Comparison of ENCODE assay signal across 8 cellular contexts in genomic region chr2:86562891-86563649, GRCh38. TPM values are rescaled to one million over a fixed set of nuclear protein-coding genes. Genes with fewer than 3 reads are reported as not detected.
A peak's percentile ranks its signal among the peaks of the same experiment; 100 is the strongest.
DNase-seq lines count a peak whose midpoint lies in the region; ATAC-seq and TF ChIP-seq lines count a peak whose summit lies in the region.

Gene CHMP3, minus strand, starts transcription at chr2:86563443. Its CDS starts 95 bp downstream, at chr2:86563348.

- no peaks in the 10 kb centered on the region for H3K9me2 ChIP-seq in SK-N-SH

- H3K4me3 ChIP-seq in SK-N-SH (ENCODE audit: low read depth in 2 of 2, low read length in 1 of 2) (peak within 1 kb of the TSS; percentile 75 to 92), suprapubic skin (peak within 1 kb of the TSS; percentile 92)

- TF ChIP-seq CTCF in SK-N-SH (IDR thresholded peaks at IDR 0.05) (no peak), suprapubic skin (IDR thresholded peaks at IDR 0.05) (no peak)

- peaks cover 0 to 14% of the 10 kb centered on the region in 2 experiments; a peak in 3 of 4 replicates for H3K4me1 ChIP-seq in SK-N-SH (ENCODE audit: control insufficient read depth in 1 of 2, insufficient read depth in 2 of 2, low read depth in 1 of 2, low read length in 1 of 2)
- peaks cover 36% of the 10 kb centered on the region for H3K4me1 ChIP-seq in suprapubic skin

- 1% methylated on average over 51 of the region's 60 CpGs for WGBS in SK-N-SH (ENCODE audit: low lambda C conversion rate)
- WGBS in suprapubic skin: under 1% methylated on average over 37 of the region's 60 CpGs

- H3K9ac ChIP-seq in SK-N-SH: peak within 1 kb of the TSS; percentile 97

- POLR2A ChIA-PET in SK-N-SH (lab: Yijun Ruan, JAX): interaction anchor here (1.4 kb wide), 1 partner anchor 60 kb away, joined by 3 read pairs; no protein-coding TSS in a partner anchor

- peaks cover 2 to 8% of the 10 kb centered on the region in 2 experiments for H3K36me3 ChIP-seq in SK-N-SH (replicated peaks in 1 of 2; ENCODE audit: control insufficient read depth in 1 of 2, insufficient read depth in 2 of 2, low read length in 1 of 2)
- H3K36me3 ChIP-seq in suprapubic skin: no peaks in the 10 kb centered on the region

- TF ChIP-seq EP300 in SK-N-SH (IDR thresholded peaks at IDR 0.05; ENCODE audit: borderline replicate concordance in 1 of 2, low read depth in 1 of 2, low read length in 1 of 2) (peak in 1 of 2 experiments; percentile 50; a peak in 1 of 4 replicates), suprapubic skin (IDR thresholded peaks at IDR 0.05) (no peak)

- H3K27ac ChIP-seq in SK-N-SH (ENCODE audit: low read depth in 2 of 2, low read length in 1 of 2): peak within 1 kb of the TSS; percentile 95 to 99
- peak within 1 kb of the TSS; percentile 100 for H3K27ac ChIP-seq in suprapubic skin

- H3K27me3 ChIP-seq in SK-N-SH (ENCODE audit: insufficient read depth) (no peaks in the 10 kb centered on the region), suprapubic skin (no peaks in the 10 kb centered on the region)

- H3K9me3 ChIP-seq in SK-N-SH: no peaks in the 10 kb centered on the region
- no peaks in the 10 kb centered on the region for H3K9me3 ChIP-seq in suprapubic skin

- H3K79me2 ChIP-seq in SK-N-SH (ENCODE audit: insufficient read depth): peaks cover 48% of the 10 kb centered on the region

- H3F3A ChIP-seq in SK-N-SH (replicated peaks; ENCODE audit: insufficient read depth): no peaks in the 10 kb centered on the region

- H4K20me1 ChIP-seq in SK-N-SH (ENCODE audit: insufficient read depth): no peaks in the 10 kb centered on the region

- peak; percentile 85 for ATAC-seq in HG02571 (IDR thresholded peaks at IDR 0.05; ENCODE audit: unreplicated experiment)

- H2AFZ ChIP-seq in SK-N-SH (ENCODE audit: low read depth): peak within 1 kb of the TSS; percentile 97

- no peak for TF ChIP-seq RAD21 in SK-N-SH (IDR thresholded peaks at IDR 0.05; ENCODE audit: low read length)

- CTCF ChIA-PET in SK-N-SH (lab: Yijun Ruan, JAX): interaction anchor here (0.9 to 1.3 kb wide), 2 partner anchors 59 to 246 kb away, joined by 3 to 5 read pairs; no protein-coding TSS in a partner anchor

- peak within 1 kb of the TSS; percentile 84 for H3K4me2 ChIP-seq in SK-N-SH

- TF ChIP-seq POLR2A in suprapubic skin (IDR thresholded peaks at IDR 0.05): peak in 1 of 2 donors; percentile 70

- peak; percentile 94 for DNase-seq in GM04504 (ENCODE audit: low read depth)
- DNase-seq in NCI-H1048 (lab: John Stamatoyannopoulos, UW): peak; percentile 93
- DNase-seq in SK-N-SH: peak; percentile 97
- DNase-seq in activated naive CD4-positive, alpha-beta T cell treated with anti-CD3 and anti-CD28 coated beads, Interleukin-2, amount 50 U/mL, for 16 hours: peak; percentile 96
- peak; percentile 98 for DNase-seq in germinal center (ENCODE audit: low spot score)
- DNase-seq in nucleus accumbens (lab: John Stamatoyannopoulos, UW): peak; percentile 30 to 98 (median 93)
- peak; percentile 97 to 98 for DNase-seq in suprapubic skin (ENCODE audit: low spot score in 2 of 2)

TF ChIP-seq in SK-N-SH, 30 proteins besides CTCF, POLR2A, EP300 and RAD21:
- TF ChIP-seq REST (IDR thresholded peaks at IDR 0.05; ENCODE audit: low read depth, low read length) (0 out of 2 replicates have a peak, but pooled peaks have one; percentile 19), NFIC (IDR thresholded peaks at IDR 0.05; ENCODE audit: borderline replicate concordance) (no peak), POLR2AphosphoS5 (IDR thresholded peaks at IDR 0.05; ENCODE audit: low read depth, low read length) (peak; percentile 71), ELF1 (IDR thresholded peaks at IDR 0.05) (peak; percentile 84), GABPA (IDR thresholded peaks at IDR 0.05; ENCODE audit: low read depth) (peak; percentile 68), RFX5 (IDR thresholded peaks at IDR 0.05; ENCODE audit: low read length) (no peak), FOSL2 (IDR thresholded peaks at IDR 0.05; ENCODE audit: borderline replicate concordance, low read depth) (peak; percentile 28; the same call in 1 of the 2 replicates), PBX3 (IDR thresholded peaks at IDR 0.05) (0 out of 2 replicates have a peak, but pooled peaks have one; percentile 29), SMC3 (IDR thresholded peaks at IDR 0.05; ENCODE audit: low read depth, low read length) (no peak; the same call in 1 of the 2 replicates), USF1 (IDR thresholded peaks at IDR 0.05; ENCODE audit: borderline replicate concordance, low read depth) (0 out of 2 replicates have a peak, but pooled peaks have one; percentile 4), JUND (IDR thresholded peaks at IDR 0.05) (peak; percentile 29; the same call in 1 of the 2 replicates), MAX (IDR thresholded peaks at IDR 0.05; ENCODE audit: low read depth) (peak; percentile 100), MXI1 (IDR thresholded peaks at IDR 0.05; ENCODE audit: low read depth, low read length) (peak; percentile 77), TEAD4 (IDR thresholded peaks at IDR 0.05; ENCODE audit: borderline replicate concordance, insufficient read depth) (no peak), TAF1 (IDR thresholded peaks at IDR 0.05; ENCODE audit: borderline replicate concordance, low read depth, low read length) (peak; percentile 49; the same call in 1 of the 2 replicates), CHD2 (IDR thresholded peaks at IDR 0.05; ENCODE audit: low read length, partially characterized antibody) (peak; percentile 33), NRF1 (IDR thresholded peaks at IDR 0.05; ENCODE audit: low read depth, low read length) (peak; percentile 93)

RNA-seq across cellular contexts. Expression of gene CHMP3, which starts in this region (rescaled TPM):
- polyA plus RNA-seq in SK-N-SH (2012; rRNA removed): 75.3 and 85.5 TPM in 2 replicates
- polyA plus RNA-seq in SK-N-SH (2012; cell fraction: cytosol; rRNA removed): 117 and 141 TPM in 2 replicates
- 22.3 and 30.6 TPM in 2 replicates for polyA plus RNA-seq in SK-N-SH (2012; cell fraction: nucleus; rRNA removed)
- 100 to 1,000 TPM in 1 of 4 donors, 10 to 100 TPM in 3; 77.5 to 104 (median 92.4) TPM for total RNA-seq in suprapubic skin

Comparison
In these comparisons a context has a peak if more than half of its experiments do, and no peak if none do; other contexts are left out.
1. Peak in every context shown above with its lines: DNase-seq, ATAC-seq, H3K4me3 ChIP-seq and H3K27ac ChIP-seq.